In the genomic region with DNA sequence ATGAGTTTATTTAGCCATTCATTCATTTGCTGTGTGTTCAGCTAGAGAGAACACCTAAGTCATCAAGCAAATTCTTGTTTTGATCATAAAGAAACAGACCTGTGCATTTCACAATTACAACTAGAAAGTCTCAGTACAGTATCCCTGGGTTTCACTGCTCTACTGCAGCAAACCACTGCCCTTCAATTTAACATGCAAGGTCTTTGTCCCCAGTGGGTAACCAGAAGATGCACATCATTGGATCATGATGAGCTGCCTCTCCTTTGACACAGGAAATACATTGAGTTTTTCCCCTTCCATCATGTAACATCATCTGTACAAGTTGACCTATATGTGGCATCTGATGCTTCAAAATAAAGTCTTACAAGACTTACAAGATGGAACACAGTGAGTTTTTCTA, we compare ENCODE assay signal across 15 cellular contexts.
DNase-seq lines count a peak whose midpoint lies in the region; ATAC-seq and TF ChIP-seq lines count a peak whose summit lies in the region.
"Had no signal": no experiment of that assay in that cellular context is flagged by ENCODE, and none has a peak within 500 bp of the region (broad histone marks: within the 10 kb centered on the region; RNA-seq: fewer than 3 reads in every experiment).

No MANE protein-coding gene starts in this region.

- H3K36me3 Mint-ChIP-seq in activated naive CD4-positive, alpha-beta T cell treated with anti-CD3 and anti-CD28 coated beads, Interleukin-2, amount 50 U/mL, for 72 hours, result peaks cover 16 to 33% of the 10 kb centered on the region in 2 donors
- H3K36me3 Mint-ChIP-seq in activated T-helper 17 cell treated with anti-CD3 and anti-CD28 coated beads, Interleukin-2, amount 50 U/mL, for 72 hours (ENCODE audit: low read depth), result peaks cover 48% of the 10 kb centered on the region
- peaks cover 43% of the 10 kb centered on the region for H3K36me3 Mint-ChIP-seq in stimulated activated effector memory CD8-positive, alpha-beta T cell treated with anti-CD3 and anti-CD28 coated beads, Interleukin-12 subunit alpha, Interleukin-12 subunit beta, amount 100 ng/mL, for 72 hours

- DNase-seq in activated naive CD4-positive, alpha-beta T cell treated with anti-CD3 and anti-CD28 coated beads, Interleukin-2, amount 50 U/mL, for 72 hours (ENCODE audit: low spot score in 2 of 2), result no peak
- no peak for DNase-seq in activated naive CD4-positive, alpha-beta T cell treated with anti-CD3 and anti-CD28 coated beads, Interleukin-2, amount 50 U/mL, for 16 hours
- DNase-seq in stimulated activated effector memory CD8-positive, alpha-beta T cell treated with anti-CD3 and anti-CD28 coated beads, Interleukin-12 subunit alpha, Interleukin-12 subunit beta, amount 100 ng/mL, for 72 hours (ENCODE audit: low spot score in 2 of 2), result no peak
- DNase-seq in stimulated activated naive CD8-positive, alpha-beta T cell treated with anti-CD3 and anti-CD28 coated beads, Interleukin-15, amount 100 ng/mL, for 72 hours, result no peak
- DNase-seq in BE2C, result no peak
- DNase-seq in NCI-H2196 treated with DMSO at 0.1 percent for 48 hours (lab: John Stamatoyannopoulos, UW; ENCODE audit: unreplicated experiment), result no peak
- DNase-seq: ACHN; Caco-2; CD4-positive, alpha-beta T cell; GOT3; H7; HFFc6; IMR-90 had no signal

- H3K4me1 Mint-ChIP-seq in activated T-helper 17 cell treated with anti-CD3 and anti-CD28 coated beads, Interleukin-2, amount 50 U/mL, for 72 hours, result peaks cover 35% of the 10 kb centered on the region
- H3K4me1 Mint-ChIP-seq in stimulated activated effector memory CD8-positive, alpha-beta T cell treated with anti-CD3 and anti-CD28 coated beads, Interleukin-12 subunit alpha, Interleukin-12 subunit beta, amount 100 ng/mL, for 72 hours, result peaks cover 54% of the 10 kb centered on the region
- H3K4me1 Mint-ChIP-seq in stimulated activated naive CD8-positive, alpha-beta T cell treated with anti-CD3 and anti-CD28 coated beads, Interleukin-15, amount 100 ng/mL, for 72 hours, result peaks cover 24% of the 10 kb centered on the region

- H3K9me3 ChIP-seq in BE2C, result no peaks in the 10 kb centered on the region
- H3K9me3 ChIP-seq: Caco-2 had no signal

- peaks cover 6% of the 10 kb centered on the region; the same call in 1 of the 2 replicates for H3K36me3 ChIP-seq in BE2C

- no peak overlapping the region for H3K4me3 ChIP-seq in BE2C (ENCODE audit: low read depth, low read length)

- H3K9me3 Mint-ChIP-seq in activated naive CD4-positive, alpha-beta T cell treated with anti-CD3 and anti-CD28 coated beads, Interleukin-2, amount 50 U/mL, for 72 hours, result peaks cover 0 to 5% of the 10 kb centered on the region in 2 donors
- H3K9me3 Mint-ChIP-seq in activated T-helper 17 cell treated with anti-CD3 and anti-CD28 coated beads, Interleukin-2, amount 50 U/mL, for 72 hours, result peaks cover 4% of the 10 kb centered on the region
- no peaks in the 10 kb centered on the region for H3K9me3 Mint-ChIP-seq in stimulated activated effector memory CD8-positive, alpha-beta T cell treated with anti-CD3 and anti-CD28 coated beads, Interleukin-12 subunit alpha, Interleukin-12 subunit beta, amount 100 ng/mL, for 72 hours
- H3K9me3 Mint-ChIP-seq in stimulated activated naive CD8-positive, alpha-beta T cell treated with anti-CD3 and anti-CD28 coated beads, Interleukin-15, amount 100 ng/mL, for 72 hours, result peaks cover 0 to 7% of the 10 kb centered on the region in 2 donors
- H3K9me3 Mint-ChIP-seq: CD4-positive, alpha-beta T cell; HFFc6 had no signal

- H3K27me3 Mint-ChIP-seq in activated T-helper 17 cell treated with anti-CD3 and anti-CD28 coated beads, Interleukin-2, amount 50 U/mL, for 72 hours, result no peaks in the 10 kb centered on the region
- H3K27me3 Mint-ChIP-seq in stimulated activated naive CD8-positive, alpha-beta T cell treated with anti-CD3 and anti-CD28 coated beads, Interleukin-15, amount 100 ng/mL, for 72 hours, result no peaks in the 10 kb centered on the region
- H3K27me3 Mint-ChIP-seq: CD4-positive, alpha-beta T cell had no signal

- TF ChIP-seq CTCF in BE2C (IDR thresholded peaks at IDR 0.05; ENCODE audit: low read depth, low read length), result no peak

- H3K4me3 Mint-ChIP-seq in activated T-helper 17 cell treated with anti-CD3 and anti-CD28 coated beads, Interleukin-2, amount 50 U/mL, for 72 hours, result no peak overlapping the region
- no peak overlapping the region for H3K4me3 Mint-ChIP-seq in stimulated activated effector memory CD8-positive, alpha-beta T cell treated with anti-CD3 and anti-CD28 coated beads, Interleukin-12 subunit alpha, Interleukin-12 subunit beta, amount 100 ng/mL, for 72 hours
- no peak overlapping the region for H3K4me3 Mint-ChIP-seq in stimulated activated naive CD8-positive, alpha-beta T cell treated with anti-CD3 and anti-CD28 coated beads, Interleukin-15, amount 100 ng/mL, for 72 hours
- H3K4me3 Mint-ChIP-seq: CD4-positive, alpha-beta T cell; HFFc6 had no signal

- H3K27me3 ChIP-seq in BE2C, result no peaks in the 10 kb centered on the region

- peak; percentile 42 to 68 for ATAC-seq in activated naive CD4-positive, alpha-beta T cell treated with anti-CD3 and anti-CD28 coated beads, Interleukin-2, amount 50 U/mL, for 72 hours
- ATAC-seq in activated T-helper 17 cell treated with anti-CD3 and anti-CD28 coated beads, Interleukin-2, amount 50 U/mL, for 72 hours (replicated peaks), result peak; percentile 76
- peak; percentile 77 for ATAC-seq in stimulated activated effector memory CD8-positive, alpha-beta T cell treated with anti-CD3 and anti-CD28 coated beads, Interleukin-12 subunit alpha, Interleukin-12 subunit beta, amount 100 ng/mL, for 72 hours
- peak; percentile 43 for ATAC-seq in stimulated activated naive CD8-positive, alpha-beta T cell treated with anti-CD3 and anti-CD28 coated beads, Interleukin-15, amount 100 ng/mL, for 72 hours
- ATAC-seq: HCT116 had no signal

- no peaks in the 10 kb centered on the region for H3K4me1 ChIP-seq in BE2C
- H3K4me1 ChIP-seq: Caco-2 had no signal

- H3K27ac Mint-ChIP-seq in activated naive CD4-positive, alpha-beta T cell treated with anti-CD3 and anti-CD28 coated beads, Interleukin-2, amount 50 U/mL, for 72 hours, result no peak overlapping the region
- H3K27ac Mint-ChIP-seq in activated T-helper 17 cell treated with anti-CD3 and anti-CD28 coated beads, Interleukin-2, amount 50 U/mL, for 72 hours, result no peak overlapping the region
- H3K27ac Mint-ChIP-seq in stimulated activated effector memory CD8-positive, alpha-beta T cell treated with anti-CD3 and anti-CD28 coated beads, Interleukin-12 subunit alpha, Interleukin-12 subunit beta, amount 100 ng/mL, for 72 hours, result no peak overlapping the region
- no peak overlapping the region for H3K27ac Mint-ChIP-seq in stimulated activated naive CD8-positive, alpha-beta T cell treated with anti-CD3 and anti-CD28 coated beads, Interleukin-15, amount 100 ng/mL, for 72 hours
- H3K27ac Mint-ChIP-seq: CD4-positive, alpha-beta T cell; HFFc6 had no signal
